Comparison of ENCODE assay signal across 8 cellular contexts in the genomic region with DNA sequence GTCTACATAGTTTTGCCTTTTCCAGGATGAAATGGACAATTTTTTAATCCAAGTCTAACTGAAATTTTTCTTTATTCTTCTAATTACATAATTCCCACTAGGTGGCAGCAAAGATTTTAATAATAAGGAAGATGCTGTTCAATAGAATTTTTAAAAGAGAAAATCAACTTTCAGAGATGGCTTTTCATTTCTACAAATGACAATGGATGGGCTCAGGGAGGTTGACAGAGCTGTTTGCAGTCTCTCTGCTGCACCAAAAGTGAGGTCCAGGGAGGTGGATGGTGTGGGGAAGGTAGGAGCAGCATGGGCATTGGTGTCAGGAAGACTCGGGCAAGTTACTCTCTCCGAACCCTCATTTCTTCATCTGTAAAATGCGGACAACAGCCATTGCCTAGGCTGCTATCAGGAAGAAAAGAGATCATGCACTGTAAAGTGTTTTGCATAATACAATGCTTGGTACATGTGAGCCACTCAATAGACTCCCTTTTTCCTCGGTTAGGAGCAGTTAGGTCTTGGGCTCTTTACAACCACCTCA.
DNase-seq lines count a peak whose midpoint lies in the region; ATAC-seq, FAIRE-seq and TF ChIP-seq lines count a peak whose summit lies in the region.

No MANE protein-coding gene starts in this region.

- ATAC-seq in K562 (no peak), left lung (peak; percentile 73), GM21447 (IDR thresholded peaks at IDR 0.05; ENCODE audit: unreplicated experiment) (no peak)
- no peak for ATAC-seq in stimulated activated naive CD8-positive, alpha-beta T cell treated with anti-CD3 and anti-CD28 coated beads, Interleukin-15, Interleukin-2, amounts not matched to agents 100 U/mL and 50 U/mL, for 24 hours

- no peak overlapping the region for H2AFZ ChIP-seq in K562 (ENCODE audit: low read depth, low read length)

- BruUV-seq in K562 (replicated peaks; lab: Mats Ljungman, UMichigan), result no TSS peak

- H3K9me1 ChIP-seq in K562 (ENCODE audit: control insufficient read depth, insufficient read depth, low read length), result no peaks in the 10 kb centered on the region

- in situ Hi-C loops in K562 (cut with MboI), result no loop called here

- FAIRE-seq in K562 (lab: Jason Lieb, UNC), result no peak

- no peak overlapping the region for H3K4me2 ChIP-seq in K562 (ENCODE audit: insufficient read depth, low read length)

- intact Hi-C loops in K562 (cut with micrococcal nuclease) (loop anchor here (2.0 to 5.0 kb wide), 3 partner anchors 141 to 580 kb away; no protein-coding TSS in a partner anchor), left lung (cut with DNase I) (loop anchor here in 1 of 2 donors (5.0 to 10.0 kb wide), 2 partner anchors 151 to 234 kb away; no protein-coding TSS in a partner anchor)

- H3K9ac ChIP-seq in K562 (ENCODE audit: insufficient read depth in 1 of 2, low read depth in 2 of 2, low read length in 2 of 2), result no peak overlapping the region

- 48% methylated on average over 4 of the region's 4 CpGs for WGBS in K562 (ENCODE audit: insufficient coverage, low coverage, missing lambda C conversion rate)

- H4K20me1 ChIP-seq in K562 (replicated peaks; ENCODE audit: control insufficient read depth, insufficient read depth, low read length), result no peaks in the 10 kb centered on the region

- no peak for TF ChIP-seq POLR2A in K562 (conservative IDR thresholded peaks at IDR 0.05)

- H3K4me3 ChIP-seq in K562 (no peak overlapping the region), left lung (peak overlapping the region in 1 of 2 donors; percentile 3), WERI-Rb-1 (ENCODE audit: low read depth, low read length) (no peak overlapping the region)

- DNase-seq in ELR (ENCODE audit: low read depth) (peak; percentile 73), NCI-H2029 treated with DMSO at 0.1 percent for 48 hours (lab: John Stamatoyannopoulos, UW) (peak; percentile 47), K562 (ENCODE audit: extremely low read depth in 1 of 4, low spot score in 3 of 4) (peak in 1 of 4 experiments; percentile 5), left lung (no peak), WERI-Rb-1 (no peak)
- no peak for DNase-seq in stimulated activated CD4-positive, alpha-beta T cell treated with anti-CD3 and anti-CD28 coated beads, Interleukin-15, amount 100 ng/mL, for 24 hours
- no peak for DNase-seq in stimulated activated naive CD8-positive, alpha-beta T cell treated with anti-CD3 and anti-CD28 coated beads, Interleukin-15, Interleukin-2, amounts not matched to agents 100 U/mL and 50 U/mL, for 24 hours

- no peaks in the 10 kb centered on the region for H3K9me3 ChIP-seq in K562 (replicated peaks; ENCODE audit: control insufficient read depth, insufficient read depth, low read depth, low read length)
- no peaks in the 10 kb centered on the region for H3K9me3 ChIP-seq in left lung
- H3K9me3 ChIP-seq in WERI-Rb-1 (ENCODE audit: severe bottlenecking), result no peaks in the 10 kb centered on the region

- H3K36me3 ChIP-seq in K562 (ENCODE audit: control insufficient read depth, insufficient read depth, low read length) (no peaks in the 10 kb centered on the region), left lung (peaks cover 0 to 3% of the 10 kb centered on the region in 2 donors), WERI-Rb-1 (no peaks in the 10 kb centered on the region)

- H3K79me2 ChIP-seq in K562 (ENCODE audit: control insufficient read depth, insufficient read depth, low read length), result no peaks in the 10 kb centered on the region

- POLR2A ChIA-PET in K562 (lab: Yijun Ruan, JAX), result no interaction called here

- no peak for TF ChIP-seq EP300 in K562 (IDR thresholded peaks at IDR 0.05; ENCODE audit: low read length)

- H3K4me1 ChIP-seq in K562 (replicated peaks in 1 of 2; ENCODE audit: control insufficient read depth in 2 of 2, insufficient read depth in 2 of 2, low read length in 2 of 2), result no peaks in the 10 kb centered on the region
- H3K4me1 ChIP-seq in left lung, result peaks cover 8 to 15% of the 10 kb centered on the region in 2 donors

- TF ChIP-seq CTCF in K562 (IDR thresholded peaks at IDR 0.05 in 2 of 3, conservative IDR thresholded peaks at IDR 0.05 in 1 of 3; ENCODE audit: insufficient read depth in 2 of 3, low read depth in 1 of 3, low read length in 3 of 3) (peak in 2 of 3 experiments; percentile 29 to 39; a peak in 2 of 6 replicates), left lung (IDR thresholded peaks at IDR 0.05) (peak; percentile 24 to 48), WERI-Rb-1 (IDR thresholded peaks at IDR 0.05; ENCODE audit: low read depth, low read length) (no peak)

- H3K27ac ChIP-seq in K562 (ENCODE audit: extremely low read depth, low read depth, low read length) (no peak overlapping the region), left lung (peak overlapping the region; percentile 28 to 51), WERI-Rb-1 (no peak overlapping the region)

- peak; percentile 37 to 54 for TF ChIP-seq RAD21 in K562 (CRISPR knock-in tag; conservative IDR thresholded peaks at IDR 0.05 in 1 of 2, IDR thresholded peaks at IDR 0.05 in 1 of 2)

- CTCF ChIA-PET in K562 (lab: Yijun Ruan, JAX; ENCODE audit: low intra/inter-chr PET ratio), result interaction anchor here (0.7 to 1.2 kb wide), 2 partner anchors 9 to 579 kb away, joined by 3 to 5 read pairs; no protein-coding TSS in a partner anchor

- no peaks in the 10 kb centered on the region for H3K27me3 ChIP-seq in K562 (ENCODE audit: control insufficient read depth in 2 of 2, insufficient read depth in 2 of 2, low read length in 2 of 2)
- H3K27me3 ChIP-seq in left lung, result no peaks in the 10 kb centered on the region
- no peaks in the 10 kb centered on the region for H3K27me3 ChIP-seq in WERI-Rb-1 (ENCODE audit: insufficient read depth, low read depth, severe bottlenecking)

TF ChIP-seq in K562, 482 proteins besides CTCF, POLR2A, EP300 and RAD21:
- TF ChIP-seq PHB2 (IDR thresholded peaks at IDR 0.05; ENCODE audit: low read depth) (no peak), ARID3A (IDR thresholded peaks at IDR 0.05; ENCODE audit: borderline replicate concordance, low read depth, low read length) (no peak), RBM17 (IDR thresholded peaks at IDR 0.05; ENCODE audit: borderline replicate concordance, low read depth, low read length) (no peak), FOXJ2 (tag; IDR thresholded peaks at IDR 0.05) (no peak), FOXA1 (IDR thresholded peaks at IDR 0.05; ENCODE audit: borderline replicate concordance) (no peak), SAP30 (IDR thresholded peaks at IDR 0.05; ENCODE audit: borderline replicate concordance, insufficient read depth, low read depth, low read length, poor library complexity, severe bottlenecking) (no peak), RNF219 (CRISPR knock-in tag; IDR thresholded peaks at IDR 0.05) (no peak)

Comparison
In these comparisons a context has a peak if more than half of its experiments do, and no peak if none do; other contexts are left out.
1. DNase-seq: peak in ELR (single experiment) and NCI-H2029 treated with DMSO at 0.1 percent for 48 hours (single experiment); none in left lung (0 of 2), WERI-Rb-1 (single experiment), stimulated activated CD4-positive, alpha-beta T cell treated with anti-CD3 and anti-CD28 coated beads, Interleukin-15, amount 100 ng/mL, for 24 hours (single experiment) and stimulated activated naive CD8-positive, alpha-beta T cell treated with anti-CD3 and anti-CD28 coated beads, Interleukin-15, Interleukin-2, amounts not matched to agents 100 U/mL and 50 U/mL, for 24 hours (single experiment).
2. H3K27ac ChIP-seq: peak in left lung (2 of 2); none in K562 (single experiment) and WERI-Rb-1 (single experiment).